12 cellular contexts compared by ENCODE assay signal in the genomic region with DNA sequence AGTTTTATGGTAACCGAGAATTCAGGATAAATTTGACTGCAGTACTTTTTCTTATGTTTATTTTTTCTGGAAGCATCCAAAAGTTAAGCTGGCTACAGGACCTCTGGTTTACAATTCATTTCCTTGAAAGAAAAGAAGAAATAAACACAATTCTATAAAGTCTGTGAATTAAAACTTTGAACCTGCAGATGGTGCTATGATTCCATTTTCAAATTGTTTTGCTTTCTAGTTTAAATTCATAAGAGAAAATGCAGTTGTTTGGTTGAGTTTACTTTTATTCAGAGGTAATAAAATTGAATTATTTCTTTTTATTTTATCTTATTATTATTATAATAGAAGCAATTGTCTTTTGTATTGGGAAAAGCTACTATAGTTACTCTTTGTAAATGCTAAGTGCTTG. TPM values are rescaled to one million over a fixed set of nuclear protein-coding genes. Genes with fewer than 3 reads are reported as not detected.
DNase-seq lines count a peak whose midpoint lies in the region; ATAC-seq, FAIRE-seq and TF ChIP-seq lines count a peak whose summit lies in the region.
"Had no signal": no experiment of that assay in that cellular context is flagged by ENCODE, and none has a peak within 500 bp of the region (broad histone marks: within the 10 kb centered on the region; RNA-seq: fewer than 3 reads in every experiment).

No MANE protein-coding gene starts in this region.

- no peak overlapping the region for H3K27ac ChIP-seq in GM12878 (ENCODE audit: control insufficient read depth, insufficient read depth)
- H3K27ac ChIP-seq in HepG2 (ENCODE audit: extremely low read length, insufficient read depth, low read length), result no peak overlapping the region
- H3K27ac ChIP-seq: WERI-Rb-1 had no signal

- TF ChIP-seq CTCF in GM12878 (IDR thresholded peaks at IDR 0.05 in 2 of 3, conservative IDR thresholded peaks at IDR 0.05 in 1 of 3; ENCODE audit: control insufficient read depth in 2 of 3, extremely low read depth in 1 of 3, insufficient read depth in 1 of 3, low read depth in 3 of 3, low read length in 3 of 3), result no peak; a peak in 1 of 6 replicates
- no peak for TF ChIP-seq CTCF in HepG2 (CRISPR knock-in tag; IDR thresholded peaks at IDR 0.05)

- intact Hi-C loops in GM12878 (cut with micrococcal nuclease; ENCODE audit: unreplicated experiment), result loop anchor here (2.0 to 5.0 kb wide), 2 partner anchors 148 to 200 kb away; no protein-coding TSS in a partner anchor
- intact Hi-C loops in HepG2 (cut with micrococcal nuclease; ENCODE audit: unreplicated experiment), result loop anchor here (2.0 to 10.0 kb wide), 3 partner anchors 116 to 200 kb away; no protein-coding TSS in a partner anchor

- H3K4me2 ChIP-seq in GM12878 (ENCODE audit: control insufficient read depth, insufficient read depth) (no peak overlapping the region), HepG2 (ENCODE audit: low read depth, low read length) (no peak overlapping the region)

- no peak for TF ChIP-seq EP300 in GM12878 (IDR thresholded peaks at IDR 0.05; ENCODE audit: borderline replicate concordance in 1 of 2, control insufficient read depth in 1 of 2, low read depth in 2 of 2, low read length in 2 of 2)
- no peak for TF ChIP-seq EP300 in HepG2 (IDR thresholded peaks at IDR 0.05; ENCODE audit: low read depth in 2 of 2, low read length in 2 of 2)
- TF ChIP-seq EP300 in HepG2 (CRISPR knock-in tag; IDR thresholded peaks at IDR 0.05; ENCODE audit: borderline replicate concordance), result no peak

- H3K27me3 ChIP-seq in GM12878 (replicated peaks in 1 of 2; ENCODE audit: control insufficient read depth in 2 of 2, insufficient read depth in 2 of 2, low read length in 1 of 2), result no peaks in the 10 kb centered on the region
- no peaks in the 10 kb centered on the region; a peak in 1 of 5 replicates for H3K27me3 ChIP-seq in HepG2 (ENCODE audit: control insufficient read depth in 1 of 2, insufficient read depth in 2 of 2, low read length in 2 of 2)

- POLR2A ChIA-PET in GM12878 (lab: Charles Lee) (interaction anchor here (0.6 kb wide), 1 partner anchor 604 kb away, joined by 3 read pairs; no protein-coding TSS in a partner anchor), HepG2 (lab: Yijun Ruan, JAX) (no interaction called here)

- RAD21 ChIA-PET in GM12878 (lab: Charles Lee; ENCODE audit: unreplicated experiment), result interaction anchor here (1.1 to 1.4 kb wide), 2 partner anchors 10 to 199 kb away, joined by 3 read pairs; no protein-coding TSS in a partner anchor

- in situ Hi-C loops in GM12878 (cut with MboI) (no loop called here), HepG2 (cut with HindIII; ENCODE audit: extremely low pct_ligation_motif_present, low pct_unique_long_range_greater_than_20kb) (loop anchor here (10.0 kb wide), 1 partner anchor 206 kb away; no protein-coding TSS in a partner anchor)

- FAIRE-seq in GM12878 (lab: Jason Lieb, UNC), result no peak
- no peak for FAIRE-seq in HepG2 (lab: Jason Lieb, UNC)

- SMC1A ChIA-PET in GM12878 (lab: Charles Lee; ENCODE audit: uncharacterized antibody, unreplicated experiment), result interaction anchor here (0.6 to 1.2 kb wide), 4 partner anchors 11 to 276 kb away, joined by 3 to 7 read pairs (median 3); no protein-coding TSS in a partner anchor

- DNase-seq in DMS114 treated with DMSO at 0.1 percent for 48 hours (lab: John Stamatoyannopoulos, UW; ENCODE audit: unreplicated experiment), result peak; percentile 0
- DNase-seq in Jurkat, Clone E6-1 (ENCODE audit: low read depth, low spot score), result peak; percentile 15
- DNase-seq in GM12878 (ENCODE audit: low read depth, low spot score), result no peak
- no peak for DNase-seq in HepG2 (ENCODE audit: low spot score)
- no peak for DNase-seq in nucleus accumbens (lab: John Stamatoyannopoulos, UW)
- DNase-seq: naive thymus-derived CD4-positive, alpha-beta T cell; NCI-H345; stimulated activated CD4-positive, alpha-beta T cell treated with anti-CD3 and anti-CD28 coated beads, Interleukin-4, amount 100 ng/mL, for 4 hours; WERI-Rb-1 had no signal

- no peaks in the 10 kb centered on the region for H3K79me2 ChIP-seq in GM12878 (ENCODE audit: control insufficient read depth, insufficient read depth, low read length)
- H3K79me2 ChIP-seq in HepG2 (ENCODE audit: insufficient read depth, low read length), result no peaks in the 10 kb centered on the region

- no peaks in the 10 kb centered on the region for H3K4me1 ChIP-seq in GM12878 (ENCODE audit: control insufficient read depth, insufficient read depth, low read length)
- H3K4me1 ChIP-seq in HepG2 (ENCODE audit: insufficient read depth, low read length), result peaks cover 10% of the 10 kb centered on the region; the same call in 1 of the 2 replicates

- no peaks in the 10 kb centered on the region for H4K20me1 ChIP-seq in GM12878 (ENCODE audit: control insufficient read depth, insufficient read depth)
- no peaks in the 10 kb centered on the region for H4K20me1 ChIP-seq in HepG2 (ENCODE audit: insufficient read depth, low read length)

- 0% methylated on average over 1 of the region's 1 CpG for WGBS in GM12878 (ENCODE audit: insufficient coverage, insufficient replicate concordance, low lambda C conversion rate, missing lambda C conversion rate)
- WGBS in HepG2 (ENCODE audit: low lambda C conversion rate), result 0% methylated on average over 1 of the region's 1 CpG

- BruUV-seq in GM12878 (replicated peaks; lab: Mats Ljungman, UMichigan) (no TSS peak), HepG2 (replicated peaks; lab: Mats Ljungman, UMichigan) (no TSS peak)

- TF ChIP-seq RAD21 in GM12878 (IDR thresholded peaks at IDR 0.05; ENCODE audit: insufficient read depth, low read depth, low read length) (0 out of 2 replicates have a peak, but pooled peaks have one; percentile 33), HepG2 (CRISPR knock-in tag; IDR thresholded peaks at IDR 0.05) (no peak)

- ATAC-seq in GM12878 (no peak), HepG2 (no peak), GM21447 (IDR thresholded peaks at IDR 0.05; ENCODE audit: unreplicated experiment) (no peak), GM21786 (IDR thresholded peaks at IDR 0.05; ENCODE audit: unreplicated experiment) (no peak), HG03159 (IDR thresholded peaks at IDR 0.05; ENCODE audit: unreplicated experiment) (no peak)
- ATAC-seq: naive thymus-derived CD4-positive, alpha-beta T cell had no signal

- H3K9ac ChIP-seq in GM12878 (ENCODE audit: control insufficient read depth, insufficient read depth, low read length), result no peak overlapping the region
- H3K9ac ChIP-seq in HepG2 (ENCODE audit: insufficient read depth, low read depth, low read length), result no peak overlapping the region

- CTCF ChIA-PET in GM12878 (lab: Yijun Ruan, JAX) (interaction anchor here (0.9 to 2.6 kb wide), 5 partner anchors 9 to 199 kb away, joined by 4 to 25 read pairs (median 5); no protein-coding TSS in a partner anchor), HepG2 (lab: Yijun Ruan, JAX; ENCODE audit: low intra/inter-chr PET ratio, low total read pairs) (interaction anchor here (1.5 kb wide), 1 partner anchor 148 kb away, joined by 6 read pairs; no protein-coding TSS in a partner anchor)

- no peak overlapping the region for H3K4me3 ChIP-seq in Jurkat, Clone E6-1 (ENCODE audit: low read length)
- H3K4me3 ChIP-seq in GM12878 (no peak overlapping the region), HepG2 (replicated peaks in 1 of 3; ENCODE audit: insufficient read depth in 1 of 3, low read depth in 2 of 3, low read length in 3 of 3) (no peak overlapping the region)

- H3K9me3 ChIP-seq in GM12878 (replicated peaks; ENCODE audit: control insufficient read depth, insufficient read depth, low read length) (no peaks in the 10 kb centered on the region), HepG2 (ENCODE audit: low read length) (no peaks in the 10 kb centered on the region)

- H3K36me3 ChIP-seq in GM12878 (ENCODE audit: control insufficient read depth in 2 of 2, insufficient read depth in 2 of 2, low read length in 1 of 2) (no peaks in the 10 kb centered on the region), HepG2 (replicated peaks in 1 of 2; ENCODE audit: control insufficient read depth in 1 of 2, insufficient read depth in 2 of 2, low read length in 2 of 2) (no peaks in the 10 kb centered on the region)
- H3K36me3 ChIP-seq: WERI-Rb-1 had no signal

- TF ChIP-seq POLR2A in GM12878 (IDR thresholded peaks at IDR 0.05; ENCODE audit: low read depth, low read length) (no peak), HepG2 (IDR thresholded peaks at IDR 0.05; ENCODE audit: insufficient read depth in 1 of 2, low read depth in 2 of 2, low read length in 2 of 2) (no peak)

- H2AFZ ChIP-seq in GM12878 (ENCODE audit: control insufficient read depth, low read depth, low read length) (no peak overlapping the region), HepG2 (ENCODE audit: low read length) (no peak overlapping the region)

RNA-seq across cellular contexts. Expression of a gene that starts 1.8 kb away (rescaled TPM):
- not detected for polyA plus RNA-seq in Jurkat, Clone E6-1 (2012; ENCODE audit: insufficient read depth, insufficient read length)
- total RNA-seq in GM12878 (2013; cell fraction: nucleolus; rRNA removed), result not detected in 2 replicates
- not detected in 2 replicates for total RNA-seq in GM12878 (2014; rRNA removed)
- total RNA-seq in GM12878 (2014; rRNA removed; fragmentation: Illumina TruSeq; extraction: Trizol), result not detected in 2 replicates
- 0.23 TPM in 1 of 2 replicates, not detected in the other for total RNA-seq in GM12878 (2021)
- not detected for polyA plus RNA-seq in GM12878 (2011; ENCODE audit: low read depth)
- not detected in 2 replicates for polyA plus RNA-seq in GM12878 (2011; rRNA removed)
- polyA plus RNA-seq in GM12878 (2011; cell fraction: cytosol; rRNA removed), result not detected in 2 replicates
- polyA plus RNA-seq in GM12878 (2011; cell fraction: nucleus; rRNA removed), result not detected in 2 replicates
- not detected in 2 replicates for polyA plus RNA-seq in GM12878 (2012)
- polyA plus RNA-seq in GM12878 (2014; fragmentation: Illumina TruSeq; extraction: Trizol), result not detected in 2 replicates
- polyA plus RNA-seq in GM12878 (2014; fragmentation: Nextera tagmentation; extraction: Ambion mirVana), result not detected
- polyA plus RNA-seq in GM12878 (2014; rRNA removed), result not detected in 2 replicates
- not detected for polyA plus RNA-seq in GM12878 (2016; fragmentation: Nextera tagmentation; extraction: Ambion mirVana)
- not detected in 2 replicates for polyA minus RNA-seq in GM12878 (2011; rRNA and poly(A)+ RNA removed)
- not detected in 2 replicates for polyA minus RNA-seq in GM12878 (2011; cell fraction: cytosol; rRNA and poly(A)+ RNA removed)
- not detected in 2 replicates for polyA minus RNA-seq in GM12878 (2011; cell fraction: nucleus; rRNA and poly(A)+ RNA removed)
- not detected in 2 replicates for total RNA-seq in HepG2 (2016; rRNA removed; fragmentation: Illumina TruSeq; extraction: Trizol)
- not detected in 2 replicates for total RNA-seq in HepG2 (2016; cell fraction: cytosol; rRNA removed; fragmentation: Illumina TruSeq; extraction: Trizol; ENCODE audit: low read depth)
- not detected in 2 replicates for total RNA-seq in HepG2 (2016; cell fraction: insoluble cytoplasmic fraction; rRNA removed; fragmentation: Illumina TruSeq; extraction: Trizol)
- total RNA-seq in HepG2 (2016; cell fraction: membrane; rRNA removed; fragmentation: Illumina TruSeq; extraction: Trizol), result not detected in 2 replicates
- total RNA-seq in HepG2 (2016; cell fraction: nucleus; rRNA removed; fragmentation: Illumina TruSeq; extraction: Trizol), result not detected in 2 replicates
- polyA plus RNA-seq in HepG2 (2011; rRNA removed), result not detected in 2 replicates
- not detected in 2 replicates for polyA plus RNA-seq in HepG2 (2011; cell fraction: cytosol; rRNA removed)
- polyA plus RNA-seq in HepG2 (2011; cell fraction: nucleus; rRNA removed), result not detected in 2 replicates
- not detected in 2 replicates for polyA plus RNA-seq in HepG2 (2012)
- polyA plus RNA-seq in HepG2 (2016; cell fraction: cytosol; fragmentation: Illumina TruSeq; extraction: Trizol; ENCODE audit: low read depth), result not detected in 2 replicates
- polyA plus RNA-seq in HepG2 (2016; cell fraction: insoluble cytoplasmic fraction; fragmentation: Illumina TruSeq; extraction: Trizol; ENCODE audit: low read depth), result not detected in 2 replicates
- polyA plus RNA-seq in HepG2 (2016; cell fraction: membrane; fragmentation: Illumina TruSeq; extraction: Trizol; ENCODE audit: low read depth), result not detected in 2 replicates
- polyA plus RNA-seq in HepG2 (2016; cell fraction: nucleus; fragmentation: Illumina TruSeq; extraction: Trizol; ENCODE audit: insufficient read depth, low read depth), result not detected in 2 replicates
- polyA minus RNA-seq in HepG2 (2011; rRNA and poly(A)+ RNA removed; ENCODE audit: low replicate concordance), result not detected in 2 replicates
- polyA minus RNA-seq in HepG2 (2011; cell fraction: cytosol; rRNA and poly(A)+ RNA removed), result not detected in 2 replicates
- not detected in 2 replicates for polyA minus RNA-seq in HepG2 (2011; cell fraction: nucleus; rRNA and poly(A)+ RNA removed)
- total RNA-seq: naive thymus-derived CD4-positive, alpha-beta T cell had no signal
- polyA plus RNA-seq: naive thymus-derived CD4-positive, alpha-beta T cell had no signal

RNA-seq across cellular contexts. Expression of a gene that starts 51.1 kb away (rescaled TPM):
- not detected for polyA plus RNA-seq in Jurkat, Clone E6-1 (2012; ENCODE audit: insufficient read depth, insufficient read length)
- not detected in 2 replicates for total RNA-seq in GM12878 (2013; cell fraction: nucleolus; rRNA removed)
- total RNA-seq in GM12878 (2014; rRNA removed) (not detected in 2 replicates), GM12878 (2014; rRNA removed; fragmentation: Illumina TruSeq; extraction: Trizol) (not detected in 2 replicates), GM12878 (2021) (not detected in 2 replicates), HepG2 (2016; rRNA removed; fragmentation: Illumina TruSeq; extraction: Trizol) (not detected in 2 replicates)
- polyA plus RNA-seq in GM12878 (2011; ENCODE audit: low read depth), result not detected
- polyA plus RNA-seq in GM12878 (2011; rRNA removed) (0.12 and 0.15 TPM in 2 replicates), GM12878 (2014; fragmentation: Illumina TruSeq; extraction: Trizol) (not detected in 2 replicates), GM12878 (2014; fragmentation: Nextera tagmentation; extraction: Ambion mirVana) (not detected), GM12878 (2014; rRNA removed) (not detected in 2 replicates), GM12878 (2016; fragmentation: Nextera tagmentation; extraction: Ambion mirVana) (not detected), HepG2 (2011; rRNA removed) (not detected in 2 replicates)
- 0.03 and 0.08 TPM in 2 replicates for polyA plus RNA-seq in GM12878 (2011; cell fraction: cytosol; rRNA removed)
- 0.09 and 0.10 TPM in 2 replicates for polyA plus RNA-seq in GM12878 (2011; cell fraction: nucleus; rRNA removed)
- not detected in 2 replicates for polyA plus RNA-seq in GM12878 (2012)
- polyA minus RNA-seq in GM12878 (2011; rRNA and poly(A)+ RNA removed), result not detected in 2 replicates
- polyA minus RNA-seq in GM12878 (2011; cell fraction: cytosol; rRNA and poly(A)+ RNA removed), result not detected in 2 replicates
- not detected in 2 replicates for polyA minus RNA-seq in GM12878 (2011; cell fraction: nucleus; rRNA and poly(A)+ RNA removed)
- not detected in 2 replicates for total RNA-seq in HepG2 (2016; cell fraction: cytosol; rRNA removed; fragmentation: Illumina TruSeq; extraction: Trizol; ENCODE audit: low read depth)
- total RNA-seq in HepG2 (2016; cell fraction: insoluble cytoplasmic fraction; rRNA removed; fragmentation: Illumina TruSeq; extraction: Trizol), result not detected in 2 replicates
- not detected in 2 replicates for total RNA-seq in HepG2 (2016; cell fraction: membrane; rRNA removed; fragmentation: Illumina TruSeq; extraction: Trizol)
- not detected in 2 replicates for total RNA-seq in HepG2 (2016; cell fraction: nucleus; rRNA removed; fragmentation: Illumina TruSeq; extraction: Trizol)
- 0.01 TPM in 1 of 2 replicates, not detected in the other for polyA plus RNA-seq in HepG2 (2011; cell fraction: cytosol; rRNA removed)
- polyA plus RNA-seq in HepG2 (2011; cell fraction: nucleus; rRNA removed), result not detected in 2 replicates
- not detected in 2 replicates for polyA plus RNA-seq in HepG2 (2012)
- polyA plus RNA-seq in HepG2 (2016; cell fraction: cytosol; fragmentation: Illumina TruSeq; extraction: Trizol; ENCODE audit: low read depth), result not detected in 2 replicates
- polyA plus RNA-seq in HepG2 (2016; cell fraction: insoluble cytoplasmic fraction; fragmentation: Illumina TruSeq; extraction: Trizol; ENCODE audit: low read depth), result not detected in 2 replicates
- not detected in 2 replicates for polyA plus RNA-seq in HepG2 (2016; cell fraction: membrane; fragmentation: Illumina TruSeq; extraction: Trizol; ENCODE audit: low read depth)
- not detected in 2 replicates for polyA plus RNA-seq in HepG2 (2016; cell fraction: nucleus; fragmentation: Illumina TruSeq; extraction: Trizol; ENCODE audit: insufficient read depth, low read depth)
- polyA minus RNA-seq in HepG2 (2011; rRNA and poly(A)+ RNA removed; ENCODE audit: low replicate concordance), result 0.05 TPM in 1 of 2 replicates, not detected in the other
- polyA minus RNA-seq in HepG2 (2011; cell fraction: cytosol; rRNA and poly(A)+ RNA removed), result not detected in 2 replicates
- polyA minus RNA-seq in HepG2 (2011; cell fraction: nucleus; rRNA and poly(A)+ RNA removed), result not detected in 2 replicates
- polyA plus RNA-seq: naive thymus-derived CD4-positive, alpha-beta T cell had no signal

Comparison
In these comparisons a context has a peak if more than half of its experiments do, and no peak if none do; other contexts are left out.
1. DNase-seq: peak in DMS114 treated with DMSO at 0.1 percent for 48 hours (single experiment) and Jurkat, Clone E6-1 (single experiment); none in GM12878 (single experiment), HepG2 (single experiment) and nucleus accumbens (0 of 56).